In genomic region chr13:108226184-108226583, GRCh38 we compare ENCODE assay signal across 10 cellular contexts. TPM values are rescaled to one million over a fixed set of nuclear protein-coding genes. Genes with fewer than 3 reads are reported as not detected.
DNase-seq lines count a peak whose midpoint lies in the region; ATAC-seq and TF ChIP-seq lines count a peak whose summit lies in the region.
"Had no signal": no experiment of that assay in that cellular context is flagged by ENCODE, and none has a peak within 500 bp of the region (broad histone marks: within the 10 kb centered on the region; RNA-seq: fewer than 3 reads in every experiment).

No MANE protein-coding gene starts in this region.

- H3K27ac Mint-ChIP-seq in immature natural killer cell = peak overlapping the region in 2 of 6 donors; percentile 52 to 71
- peak overlapping the region in 2 of 7 donors; percentile 21 to 29 for H3K27ac Mint-ChIP-seq in CD14-positive monocyte

- H3K4me3 Mint-ChIP-seq in immature natural killer cell (peak overlapping the region in 2 of 5 donors; percentile 28 to 54), CD14-positive monocyte (no peak overlapping the region)

- H3K4me1 Mint-ChIP-seq in immature natural killer cell = peaks cover 35 to 60% of the 10 kb centered on the region in 2 donors
- peaks cover 12% of the 10 kb centered on the region for H3K4me1 Mint-ChIP-seq in CD14-positive monocyte

- H3K9me3 Mint-ChIP-seq in immature natural killer cell = no peaks in the 10 kb centered on the region
- no peaks in the 10 kb centered on the region for H3K9me3 Mint-ChIP-seq in CD14-positive monocyte

- TF ChIP-seq CTCF in CD14-positive monocyte (IDR thresholded peaks at IDR 0.05) = no peak

- intact Hi-C loops in left colon (cut with DNase I, micrococcal nuclease) (no loop called here), CD14-positive monocyte (cut with micrococcal nuclease) (loop anchor here in 1 of 2 donors (10.0 kb wide), 2 partner anchors 99 to 279 kb away; no protein-coding TSS in a partner anchor)

- DNase-seq in COR-L47 (lab: John Stamatoyannopoulos, UW) = peak; percentile 87
- peak; percentile 98 for DNase-seq in NCI-H146 (lab: John Stamatoyannopoulos, UW)
- no peak for DNase-seq in left colon
- DNase-seq in activated naive CD4-positive, alpha-beta T cell (lab: John Stamatoyannopoulos, UW) = no peak
- no peak for DNase-seq in immature natural killer cell
- no peak for DNase-seq in EL
- no peak for DNase-seq in CD14-positive monocyte (ENCODE audit: low spot score)
- DNase-seq: DND-41 had no signal

- H3K36me3 Mint-ChIP-seq in immature natural killer cell (peaks cover 0 to 9% (median 3%) of the 10 kb centered on the region in 3 donors), CD14-positive monocyte (peaks cover 16 to 17% of the 10 kb centered on the region in 2 donors)

- peak; percentile 12 for ATAC-seq in GM19467 (IDR thresholded peaks at IDR 0.05; ENCODE audit: unreplicated experiment)
- peak; percentile 6 for ATAC-seq in left colon
- ATAC-seq: HCT116 had no signal

- no peaks in the 10 kb centered on the region for H3K27me3 Mint-ChIP-seq in immature natural killer cell (ENCODE audit: low read depth in 3 of 3)
- H3K27me3 Mint-ChIP-seq in CD14-positive monocyte (ENCODE audit: low read depth in 3 of 3) = no peaks in the 10 kb centered on the region

RNA-seq across cellular contexts. Expression of gene ABHD13, which starts 8.0 kb away (rescaled TPM):
- 1 to 10 TPM; 9.2 to 9.8 TPM for total RNA-seq in left colon
- 10 to 100 TPM in 2 of 3 donors, 1 to 10 TPM in 1; 8.8 to 11.1 (median 10.1) TPM for polyA plus RNA-seq in immature natural killer cell
- 10 to 100 TPM; 18.6 to 20.7 TPM for polyA plus RNA-seq in CD14-positive monocyte

RNA-seq across cellular contexts. Expression of gene LIG4, which starts 10.8 kb away (rescaled TPM):
- total RNA-seq in left colon = 10 to 100 TPM; 12.1 to 13.2 TPM
- polyA plus RNA-seq in immature natural killer cell = 1 to 10 TPM; 2.0 to 3.8 (median 2.9) TPM
- 1 to 10 TPM; 5.2 to 6.2 TPM for polyA plus RNA-seq in CD14-positive monocyte

RNA-seq across cellular contexts. Expression of gene TNFSF13B, which starts 43.3 kb away (rescaled TPM):
- 1 to 10 TPM; 1.4 to 3.6 TPM for total RNA-seq in left colon
- polyA plus RNA-seq in immature natural killer cell (10 to 100 TPM in 2 of 3 donors, 1 to 10 TPM in 1; 6.4 to 17.2 (median 10.2) TPM), CD14-positive monocyte (100 to 1,000 TPM; 558 to 587 TPM)

Comparison
In these comparisons a context has a peak if more than half of its experiments do, and no peak if none do; other contexts are left out.
1. DNase-seq: peak in COR-L47 (single experiment) and NCI-H146 (single experiment); none in left colon (0 of 2), activated naive CD4-positive, alpha-beta T cell (0 of 4), immature natural killer cell (0 of 3), EL (single experiment) and CD14-positive monocyte (single experiment).
2. RNA of gene TNFSF13B, which starts 43.3 kb away (polyA plus RNA-seq): 558 to 587 TPM in CD14-positive monocyte; 6.4 to 17.2 TPM in immature natural killer cell; every median in the first group is over 10 times any median in the second.